In the genomic region with DNA sequence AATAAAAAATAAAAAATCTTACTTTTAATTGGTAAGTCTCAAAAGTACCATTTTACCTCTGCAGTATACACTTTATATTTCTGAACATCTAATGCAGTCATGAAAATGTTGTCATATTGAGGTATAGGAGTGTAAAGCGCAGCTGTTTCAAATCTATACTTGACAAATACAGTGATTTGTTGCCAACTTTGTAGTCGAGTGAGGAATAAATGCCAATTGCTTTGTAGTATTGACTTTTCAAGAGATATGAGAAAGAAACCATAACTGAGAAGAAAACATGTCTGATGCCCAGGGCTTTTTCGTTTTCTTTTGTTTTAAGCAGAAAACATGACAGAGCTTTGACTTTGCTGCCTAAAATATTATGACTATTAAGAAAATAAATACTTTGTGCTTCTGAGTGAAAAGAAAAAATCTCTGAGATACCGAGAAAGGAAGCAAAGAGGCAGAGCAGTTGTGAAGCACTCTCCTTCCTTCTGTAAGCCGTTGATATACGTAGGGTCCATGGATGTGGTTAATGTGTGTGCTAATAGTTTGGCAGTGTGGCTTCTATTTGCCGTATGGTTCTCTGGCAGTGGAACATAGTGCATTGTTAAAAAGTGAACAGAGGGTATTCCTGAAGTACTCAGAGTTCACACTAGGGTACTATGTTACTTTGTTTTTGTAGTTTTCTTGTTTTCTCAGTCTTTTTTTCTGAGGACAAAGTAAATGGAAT, we compare ENCODE assay signal across 16 cellular contexts. TPM values are rescaled to one million over a fixed set of nuclear protein-coding genes. Genes with fewer than 3 reads are reported as not detected.
A peak's percentile ranks its signal among the peaks of the same experiment; 100 is the strongest.
DNase-seq lines count a peak whose midpoint lies in the region; ATAC-seq and TF ChIP-seq lines count a peak whose summit lies in the region.
"Had no signal": no experiment of that assay in that cellular context is flagged by ENCODE, and none has a peak within 500 bp of the region (broad histone marks: within the 10 kb centered on the region; RNA-seq: fewer than 3 reads in every experiment).

No MANE protein-coding gene starts in this region.

- no peak overlapping the region for H3K4me3 ChIP-seq in Jurkat, Clone E6-1 (ENCODE audit: low read length)
- no peak overlapping the region for H3K4me3 ChIP-seq in choroid plexus epithelial cell (ENCODE audit: low read depth, low read length)
- H3K4me3 ChIP-seq in mucosa of descending colon, result no peak overlapping the region
- H3K4me3 ChIP-seq in foreskin fibroblast (ENCODE audit: low read depth in 1 of 2, low read length in 2 of 2), result no peak overlapping the region

- no peak overlapping the region for H3K4me3 Mint-ChIP-seq in CD4-positive, alpha-beta T cell
- H3K4me3 Mint-ChIP-seq: activated T-cell treated with anti-CD3 and anti-CD28 coated beads, Interleukin-2, amount 50 U/mL, for 72 hours had no signal

- H3K27ac ChIP-seq in CD4-positive, alpha-beta T cell (ENCODE audit: low read depth, low read length), result no peak overlapping the region
- H3K27ac ChIP-seq: foreskin keratinocyte had no signal

- no peaks in the 10 kb centered on the region for H3K4me1 ChIP-seq in mucosa of descending colon (ENCODE audit: low read depth)

- CTCF ChIA-PET in CD4-positive, alpha-beta T cell (lab: Charles Lee), result no interaction called here

- H3K4me1 Mint-ChIP-seq in CD4-positive, alpha-beta T cell (ENCODE audit: low read depth), result peaks cover 41% of the 10 kb centered on the region

- intact Hi-C loops in CD4-positive, alpha-beta T cell (cut with DNase I, micrococcal nuclease), result loop anchor here in 1 of 2 experiments (5.0 kb wide), 1 partner anchor 41 kb away; a partner anchor contains a TSS
- intact Hi-C loops in mucosa of descending colon (cut with DNase I, micrococcal nuclease), result no loop called here

- H3K27ac Mint-ChIP-seq in CD4-positive, alpha-beta T cell, result peak overlapping the region; percentile 72
- H3K27ac Mint-ChIP-seq: activated T-cell treated with anti-CD3 and anti-CD28 coated beads, Interleukin-2, amount 50 U/mL, for 72 hours had no signal

- H3K9me3 ChIP-seq in CD4-positive, alpha-beta T cell (ENCODE audit: control insufficient read depth, low read length), result no peaks in the 10 kb centered on the region
- H3K9me3 ChIP-seq in mucosa of descending colon, result no peaks in the 10 kb centered on the region

- no peak for ATAC-seq in CD4-positive, alpha-beta T cell (ENCODE audit: poor library complexity)
- peak; percentile 28 for ATAC-seq in mucosa of descending colon
- ATAC-seq: activated T-cell treated with anti-CD3 and anti-CD28 coated beads, Interleukin-2, amount 50 U/mL, for 72 hours; foreskin keratinocyte; SK-N-SH treated with all-trans-retinoic acid at 6 μM for 48 hours had no signal

- POLR2A ChIA-PET in CD4-positive, alpha-beta T cell (lab: Charles Lee), result no interaction called here

- H3K27me3 Mint-ChIP-seq in CD4-positive, alpha-beta T cell, result no peaks in the 10 kb centered on the region

- H3K27me3 ChIP-seq in CD4-positive, alpha-beta T cell (ENCODE audit: control insufficient read depth, insufficient read depth, low read length), result no peaks in the 10 kb centered on the region
- H3K27me3 ChIP-seq: foreskin keratinocyte had no signal

- H3K9me3 Mint-ChIP-seq in CD4-positive, alpha-beta T cell, result no peaks in the 10 kb centered on the region
- H3K9me3 Mint-ChIP-seq: activated T-cell treated with anti-CD3 and anti-CD28 coated beads, Interleukin-2, amount 50 U/mL, for 72 hours had no signal

- no peaks in the 10 kb centered on the region for H3K36me3 ChIP-seq in mucosa of descending colon (ENCODE audit: low read depth)

- H3K36me3 Mint-ChIP-seq in CD4-positive, alpha-beta T cell (ENCODE audit: low read depth), result peaks cover 20% of the 10 kb centered on the region

- no peak for TF ChIP-seq CTCF in CD4-positive, alpha-beta T cell (IDR thresholded peaks at IDR 0.05)
- TF ChIP-seq CTCF in choroid plexus epithelial cell (conservative IDR thresholded peaks at IDR 0.05; ENCODE audit: low read depth, low read length), result no peak
- no peak for TF ChIP-seq CTCF in mucosa of descending colon (IDR thresholded peaks at IDR 0.05)
- TF ChIP-seq CTCF in foreskin fibroblast (IDR thresholded peaks at IDR 0.05; ENCODE audit: low read depth, low read length), result no peak

- no peak for DNase-seq in CD4-positive, alpha-beta T cell
- DNase-seq in Jurkat, Clone E6-1 (ENCODE audit: low read depth, low spot score), result peak; percentile 65
- peak; percentile 52 for DNase-seq in choroid plexus epithelial cell (ENCODE audit: low read depth)
- no peak for DNase-seq in mucosa of descending colon
- no peak for DNase-seq in NCI-H526 (lab: John Stamatoyannopoulos, UW)
- DNase-seq in A172 (ENCODE audit: low spot score), result no peak
- no peak for DNase-seq in activated CD4-positive, CD25-positive, alpha-beta regulatory T cell (lab: John Stamatoyannopoulos, UW)
- no peak for DNase-seq in foreskin fibroblast
- DNase-seq: activated CD4-positive, alpha-beta T cell treated with anti-CD3 and anti-CD28 coated beads, Interleukin-2, amount 50 U/mL, for 48 hours; activated T-cell treated with anti-CD3 and anti-CD28 coated beads, Interleukin-2, amount 50 U/mL, for 72 hours; Calu3; effector memory CD4-positive, alpha-beta T cell; foreskin keratinocyte; NCI-H1092; NCI-H82 had no signal

RNA-seq across cellular contexts. Expression of a gene that starts 38.2 kb away (rescaled TPM):
- 10 to 100 TPM; 23.3 to 25.4 TPM for total RNA-seq in CD4-positive, alpha-beta T cell
- 13.1 TPM for polyA plus RNA-seq in Jurkat, Clone E6-1 (2012; ENCODE audit: insufficient read depth, insufficient read length)
- 10 to 100 TPM; 56.7 to 81.2 (median 74.5) TPM for total RNA-seq in mucosa of descending colon
- total RNA-seq in A172 (2014; rRNA removed; shearing (Covaris generic)), result 43.0 and 52.4 TPM in 2 replicates

RNA-seq across cellular contexts. Expression of a gene that starts 43.3 kb away (rescaled TPM):
- 10 to 100 TPM; 28.2 to 28.7 TPM for total RNA-seq in CD4-positive, alpha-beta T cell
- polyA plus RNA-seq in Jurkat, Clone E6-1 (2012; ENCODE audit: insufficient read depth, insufficient read length), result 168 TPM
- 10 to 100 TPM; 27.2 to 44.0 (median 30.2) TPM for total RNA-seq in mucosa of descending colon
- total RNA-seq in A172 (2014; rRNA removed; shearing (Covaris generic)), result 181 and 372 TPM in 2 replicates

Comparison
In these comparisons a context has a peak if more than half of its experiments do, and no peak if none do; other contexts are left out.
1. DNase-seq: peak in Jurkat, Clone E6-1 (single experiment) and choroid plexus epithelial cell (single experiment); none in CD4-positive, alpha-beta T cell (0 of 10), mucosa of descending colon (0 of 3), NCI-H526 (0 of 2), A172 (single experiment), activated CD4-positive, CD25-positive, alpha-beta regulatory T cell (0 of 4) and foreskin fibroblast (0 of 2).